Comparison of ENCODE assay signal across 2 cellular contexts in genomic region chr2:110473059-110473358, GRCh38. TPM values are rescaled to one million over a fixed set of nuclear protein-coding genes. Genes with fewer than 3 reads are reported as not detected.
"Had no signal": no experiment of that assay in that cellular context is flagged by ENCODE, and none has a peak within 500 bp of the region (broad histone marks: within the 10 kb centered on the region; RNA-seq: fewer than 3 reads in every experiment).

No MANE protein-coding gene starts in this region.

RNA-seq across cellular contexts. Expression of gene LIMS4, which starts 0.4 kb away (rescaled TPM):
- total RNA-seq: GM23248, H1 had no signal
